Comparison of ENCODE assay signal across 1 cellular context in the genomic region with DNA sequence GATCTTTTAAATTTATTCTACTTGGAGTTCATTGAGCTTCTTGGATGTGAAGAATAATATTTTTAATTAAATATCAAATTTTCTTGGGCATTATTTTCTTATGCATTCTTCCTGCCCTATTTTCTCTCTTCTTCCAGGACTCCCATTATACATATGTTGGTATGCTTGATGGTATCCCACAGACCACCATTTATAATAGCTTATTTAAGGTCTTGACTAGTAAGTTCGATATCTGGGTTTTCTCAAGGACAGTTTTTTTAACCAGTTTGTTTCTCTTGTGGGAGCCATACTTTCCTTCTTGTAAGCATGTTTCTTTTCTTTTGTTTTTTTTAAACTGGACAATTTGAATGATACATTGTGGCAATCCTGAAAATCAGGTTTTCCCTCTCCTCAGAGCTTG.
TF ChIP-seq lines count a peak whose summit lies in the region.

No MANE protein-coding gene starts in this region.

TF ChIP-seq in K562, 482 proteins besides CTCF, POLR2A, EP300 and RAD21 (continued from another document):
- TF ChIP-seq ZNF764 (CRISPR knock-in tag; IDR thresholded peaks at IDR 0.05; ENCODE audit: low read depth): no peak
- no peak for TF ChIP-seq ZNF3 (CRISPR knock-in tag; IDR thresholded peaks at IDR 0.05)
- TF ChIP-seq, protein P1, sequence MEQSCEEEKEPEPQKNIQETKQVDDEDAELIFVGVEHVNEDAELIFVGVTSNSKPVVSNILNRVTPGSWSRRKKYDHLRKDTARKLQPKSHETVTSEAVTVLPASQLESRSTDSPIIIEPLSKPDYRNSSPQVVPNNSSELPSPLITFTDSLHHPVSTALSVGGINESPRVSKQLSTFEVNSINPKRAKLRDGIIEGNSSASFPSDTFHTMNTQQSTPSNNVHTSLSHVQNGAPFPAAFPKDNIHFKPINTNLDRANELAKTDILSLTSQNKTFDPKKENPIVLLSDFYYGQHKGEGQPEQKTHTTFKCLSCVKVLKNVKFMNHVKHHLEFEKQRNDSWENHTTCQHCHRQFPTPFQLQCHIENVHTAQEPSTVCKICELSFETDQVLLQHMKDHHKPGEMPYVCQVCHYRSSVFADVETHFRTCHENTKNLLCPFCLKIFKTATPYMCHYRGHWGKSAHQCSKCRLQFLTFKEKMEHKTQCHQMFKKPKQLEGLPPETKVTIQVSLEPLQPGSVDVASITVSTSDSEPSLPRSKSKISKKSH (CRISPR knock-in tag; IDR thresholded peaks at IDR 0.05): 0 out of 2 replicates have a peak, but pooled peaks have one; percentile 28
TF ChIP-seq in K562: peak in this region for 2.
